Comparison of ENCODE assay signal across 8 cellular contexts in the genomic region with DNA sequence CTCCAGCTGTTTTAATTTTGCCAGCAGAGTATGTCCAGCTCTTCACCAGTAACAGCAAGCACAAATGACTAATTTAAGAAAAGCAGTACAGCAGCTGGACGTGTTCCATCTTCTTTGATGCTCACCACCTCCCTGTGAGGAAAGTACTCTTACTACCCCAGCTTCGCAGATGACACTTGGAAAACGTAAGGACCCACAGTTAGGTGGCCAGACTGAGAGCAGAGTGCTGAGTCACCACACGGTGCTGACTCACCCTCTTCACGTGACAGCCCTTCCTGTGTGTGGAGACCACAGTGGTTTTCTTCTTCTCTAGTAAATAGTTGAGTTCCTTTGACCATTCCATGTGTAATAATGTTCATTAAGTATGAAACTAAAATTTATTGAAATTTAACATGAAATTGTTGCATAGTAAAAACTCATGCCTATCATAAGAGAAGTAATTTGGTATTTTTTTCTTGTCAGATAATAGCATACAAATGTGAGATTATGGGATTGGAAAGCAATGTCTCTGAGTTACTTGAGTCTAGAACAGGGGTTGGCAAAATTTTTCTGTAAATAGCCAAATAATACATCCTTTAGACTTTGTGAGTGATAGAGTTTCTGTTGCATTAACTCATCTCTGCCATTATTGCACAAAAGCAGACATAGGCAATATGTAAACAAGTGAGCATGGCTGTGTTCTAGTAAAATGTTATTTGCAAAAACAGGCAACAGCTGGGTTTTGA.
A peak's percentile ranks its signal among the peaks of the same experiment; 100 is the strongest.
DNase-seq lines count a peak whose midpoint lies in the region; ATAC-seq and TF ChIP-seq lines count a peak whose summit lies in the region.

No MANE protein-coding gene starts in this region.

- H3K23me2 ChIP-seq in H9 (ENCODE audit: insufficient read length, low read depth, low read length, poor library complexity, severe bottlenecking), result no peaks in the 10 kb centered on the region

- H4K91ac ChIP-seq in H9 (ENCODE audit: insufficient read length, low read depth, low read length), result no peak overlapping the region

- no peak overlapping the region for H2BK15ac ChIP-seq in H9 (ENCODE audit: low read depth, low read length)

- H2AK5ac ChIP-seq in H9 (ENCODE audit: insufficient read length, low read length), result no peak overlapping the region

- H2BK20ac ChIP-seq in H9 (ENCODE audit: low read depth, low read length, poor library complexity, severe bottlenecking), result no peak overlapping the region

- H3K14ac ChIP-seq in H9 (ENCODE audit: insufficient read depth, low read length), result no peak overlapping the region

- no peak overlapping the region for H2BK120ac ChIP-seq in H9 (ENCODE audit: low read depth, low read length, poor library complexity, severe bottlenecking)

- no peaks in the 10 kb centered on the region for H3K79me2 ChIP-seq in H9 (ENCODE audit: insufficient read depth, low read length)

- H3K27me3 ChIP-seq in H9 (ENCODE audit: insufficient read depth, low read length), result no peaks in the 10 kb centered on the region

- no peaks in the 10 kb centered on the region for H3K79me1 ChIP-seq in H9 (ENCODE audit: insufficient read depth, low read depth, low read length, poor library complexity, severe bottlenecking)

- no peak overlapping the region for H4K5ac ChIP-seq in H9 (ENCODE audit: insufficient read length, low read depth, low read length)

- H3K23ac ChIP-seq in H9 (ENCODE audit: insufficient read length, low read depth, low read length), result no peak overlapping the region

- no peak overlapping the region for H3K4me2 ChIP-seq in H9 (ENCODE audit: insufficient read depth, insufficient read length, low read length)

- peaks cover 9% of the 10 kb centered on the region for H3K4me1 ChIP-seq in H9 (ENCODE audit: insufficient read depth, low read length)

- no peak overlapping the region for H3K27ac ChIP-seq in H9 (ENCODE audit: insufficient read length, low read depth, low read length)

- H3K27me3 Mint-ChIP-seq in H9 (ENCODE audit: low read depth) (no peaks in the 10 kb centered on the region), T-helper 17 cell (no peaks in the 10 kb centered on the region)

- no CpG with 5 or more reads among the region's 5 CpGs for WGBS in H9 (ENCODE audit: extremely low coverage, insufficient read length, low lambda C conversion rate)

- H3K9me3 Mint-ChIP-seq in H9, result no peaks in the 10 kb centered on the region

- H2BK5ac ChIP-seq in H9 (ENCODE audit: insufficient read length, low read length), result no peak overlapping the region

- H3K27ac Mint-ChIP-seq in H9 (peak overlapping the region in 2 of 3 experiments; percentile 93 to 96; a peak in 4 of 7 replicates), T-helper 17 cell (peak overlapping the region; percentile 73)

- no peak for TF ChIP-seq CTCF in GM10248 (IDR thresholded peaks at IDR 0.05; ENCODE audit: control extremely low read depth, extremely low read depth, low read depth, missing control alignments)
- no peak for TF ChIP-seq CTCF in H9 (conservative IDR thresholded peaks at IDR 0.05)

- H3T11ph ChIP-seq in H9 (ENCODE audit: low read length), result no peak overlapping the region

- H4K20me1 ChIP-seq in H9 (ENCODE audit: control insufficient read depth, insufficient read depth, insufficient read length), result no peaks in the 10 kb centered on the region

- POLR2A ChIA-PET in GM10248 (lab: Yijun Ruan, JAX), result interaction anchor here (0.8 kb wide), 1 partner anchor 36 kb away, joined by 4 read pairs; no protein-coding TSS in a partner anchor

- DNase-seq in GM10248 (ENCODE audit: extremely low spot score) (peak; percentile 78), H9 (peak; percentile 81), LHCN-M2 (ENCODE audit: low read depth) (peak; percentile 99), T-helper 17 cell (peak in 1 of 3 donors; percentile 39), astrocyte of the hippocampus (ENCODE audit: low read depth, low spot score) (peak; percentile 97), iPS DF 19.7 (ENCODE audit: low read depth, low spot score) (peak; percentile 52), smooth muscle cell of the brain vasculature (ENCODE audit: low read depth, low spot score) (peak; percentile 96), retina (no peak)

- no peak overlapping the region for H2BK12ac ChIP-seq in H9 (ENCODE audit: insufficient read length, low read depth, low read length)

- no peak overlapping the region for H3K18ac ChIP-seq in H9 (ENCODE audit: insufficient read length, low read depth, low read length)

- H3K9me3 ChIP-seq in H9 (ENCODE audit: control insufficient read depth, low read depth, low read length) (no peaks in the 10 kb centered on the region), T-helper 17 cell (ENCODE audit: control insufficient read depth, low read length, poor library complexity, severe bottlenecking) (no peaks in the 10 kb centered on the region)

- H4K8ac ChIP-seq in H9 (replicated peaks; ENCODE audit: insufficient read length, low read depth, low read length), result no peak overlapping the region

- no peak overlapping the region for H3K9ac ChIP-seq in H9 (ENCODE audit: extremely low read depth, insufficient read length, low read length)

- CTCF ChIA-PET in GM10248 (lab: Yijun Ruan, JAX), result interaction anchor here (0.8 to 1.7 kb wide), 6 partner anchors 8 to 779 kb away, joined by 3 to 4 read pairs (median 3); no protein-coding TSS in a partner anchor

- peak overlapping the region in 1 of 2 experiments; percentile 39; a peak in 1 of 5 replicates for H3K4me3 Mint-ChIP-seq in H9
- no peak overlapping the region for H3K4me3 Mint-ChIP-seq in T-helper 17 cell

- H3K56ac ChIP-seq in H9 (ENCODE audit: insufficient read length, low read depth, low read length), result no peak overlapping the region

- H3K36me3 Mint-ChIP-seq in H9 (ENCODE audit: insufficient read depth in 1 of 3, low read depth in 3 of 3) (peaks cover 0 to 4% (median 2%) of the 10 kb centered on the region in 3 experiments; a peak in 2 of 7 replicates), T-helper 17 cell (ENCODE audit: low read depth) (no peaks in the 10 kb centered on the region)

- peaks cover 19 to 36% of the 10 kb centered on the region in 2 experiments for H3K4me1 Mint-ChIP-seq in H9
- peaks cover 25% of the 10 kb centered on the region for H3K4me1 Mint-ChIP-seq in T-helper 17 cell

- H3K4ac ChIP-seq in H9 (ENCODE audit: low read depth, low read length), result no peak overlapping the region

- ATAC-seq in T-helper 17 cell, result peak; percentile 91

- H2AFZ ChIP-seq in H9 (ENCODE audit: low read length), result no peak overlapping the region
